In genomic region chr13:110617326-110618072, GRCh38 we compare ENCODE assay signal across 1 cellular context.
TF ChIP-seq lines count a peak whose summit lies in the region.

No MANE protein-coding gene starts in this region.

TF ChIP-seq in HepG2, 621 proteins besides CTCF, POLR2A, EP300 and RAD21 (continued from another document and continues in another):
- TF ChIP-seq HMGXB3 (CRISPR knock-in tag; IDR thresholded peaks at IDR 0.05; ENCODE audit: borderline replicate concordance): no peak
- no peak for TF ChIP-seq PHF5A (CRISPR knock-in tag; IDR thresholded peaks at IDR 0.05; ENCODE audit: low read depth, unreplicated experiment)
- no peak for TF ChIP-seq MBNL3 (CRISPR knock-in tag; conservative IDR thresholded peaks at IDR 0.05)
- no peak for TF ChIP-seq ZNF598 (CRISPR knock-in tag; IDR thresholded peaks at IDR 0.05; ENCODE audit: borderline replicate concordance)
- no peak for TF ChIP-seq ZBTB3 (CRISPR knock-in tag; IDR thresholded peaks at IDR 0.05; ENCODE audit: borderline replicate concordance, low read depth)
- TF ChIP-seq ZNF556 (CRISPR knock-in tag; IDR thresholded peaks at IDR 0.05; ENCODE audit: borderline replicate concordance): no peak
- no peak for TF ChIP-seq SP2 (CRISPR knock-in tag; IDR thresholded peaks at IDR 0.05)
- peak; percentile 46; the same call in 1 of the 2 replicates for TF ChIP-seq RXRB (CRISPR knock-in tag; IDR thresholded peaks at IDR 0.05; ENCODE audit: borderline replicate concordance)
- TF ChIP-seq ZSCAN5A (CRISPR knock-in tag; IDR thresholded peaks at IDR 0.05; ENCODE audit: borderline replicate concordance): no peak
- no peak for TF ChIP-seq CHD2 (IDR thresholded peaks at IDR 0.05; ENCODE audit: low read depth, low read length)
- no peak for TF ChIP-seq ZBTB25 (CRISPR knock-in tag; IDR thresholded peaks at IDR 0.05)
- no peak for TF ChIP-seq KDM6A (CRISPR knock-in tag; IDR thresholded peaks at IDR 0.05; ENCODE audit: low read depth)
- TF ChIP-seq ZBTB42 (CRISPR knock-in tag; IDR thresholded peaks at IDR 0.05): no peak
- no peak for TF ChIP-seq ZNF121 (CRISPR knock-in tag; IDR thresholded peaks at IDR 0.05)
- no peak for TF ChIP-seq MYPOP (CRISPR knock-in tag; IDR thresholded peaks at IDR 0.05)
- no peak for TF ChIP-seq ZNF572 (CRISPR knock-in tag; IDR thresholded peaks at IDR 0.05)
- no peak for TF ChIP-seq AKAP8 (CRISPR knock-in tag; IDR thresholded peaks at IDR 0.05)
- 0 out of 4 replicates have a peak, but pooled peaks of 1 of the 2 experiments have one; percentile 10 for TF ChIP-seq NR2F1 (CRISPR knock-in tag; IDR thresholded peaks at IDR 0.05)
- no peak for TF ChIP-seq GRHL1 (CRISPR knock-in tag; conservative IDR thresholded peaks at IDR 0.05)
- TF ChIP-seq AGO2 (optimal IDR thresholded peaks at IDR 0.05; ENCODE audit: low read depth, low read length): no peak
- no peak for TF ChIP-seq HNF1A (IDR thresholded peaks at IDR 0.05; ENCODE audit: low read depth)
- no peak for TF ChIP-seq HNF1A (CRISPR knock-in tag; IDR thresholded peaks at IDR 0.05; ENCODE audit: borderline replicate concordance)
- TF ChIP-seq ZUFSP (CRISPR knock-in tag; IDR thresholded peaks at IDR 0.05; ENCODE audit: borderline replicate concordance): no peak
- peak; percentile 64 for TF ChIP-seq CREM (IDR thresholded peaks at IDR 0.05)
- TF ChIP-seq CREM (CRISPR knock-in tag; IDR thresholded peaks at IDR 0.05): no peak
- TF ChIP-seq PAXIP1 (CRISPR knock-in tag; conservative IDR thresholded peaks at IDR 0.05): 0 out of 2 replicates have a peak, but pooled peaks have one; percentile 16
- TF ChIP-seq ZSCAN12 (CRISPR knock-in tag; IDR thresholded peaks at IDR 0.05): no peak
- no peak for TF ChIP-seq NCOA5 (CRISPR knock-in tag; IDR thresholded peaks at IDR 0.05)
- TF ChIP-seq CEBPB (IDR thresholded peaks at IDR 0.05; ENCODE audit: borderline replicate concordance, low read depth, low read length): peak; percentile 33; the same call in 1 of the 2 replicates
- TF ChIP-seq SAP130 (CRISPR knock-in tag; IDR thresholded peaks at IDR 0.05; ENCODE audit: low read depth): peak; percentile 64
- TF ChIP-seq CREB3 (CRISPR knock-in tag; IDR thresholded peaks at IDR 0.05): no peak
- TF ChIP-seq ATF7 (IDR thresholded peaks at IDR 0.05): peak; percentile 90
- TF ChIP-seq ATF7 (CRISPR knock-in tag; IDR thresholded peaks at IDR 0.05): no peak
- TF ChIP-seq ZNF30 (CRISPR knock-in tag; IDR thresholded peaks at IDR 0.05): no peak
- no peak for TF ChIP-seq ZNF770 (CRISPR knock-in tag; IDR thresholded peaks at IDR 0.05)
- peak; percentile 45; the same call in 1 of the 2 replicates for TF ChIP-seq ZBTB21 (CRISPR knock-in tag; IDR thresholded peaks at IDR 0.05)
